In the genomic region with DNA sequence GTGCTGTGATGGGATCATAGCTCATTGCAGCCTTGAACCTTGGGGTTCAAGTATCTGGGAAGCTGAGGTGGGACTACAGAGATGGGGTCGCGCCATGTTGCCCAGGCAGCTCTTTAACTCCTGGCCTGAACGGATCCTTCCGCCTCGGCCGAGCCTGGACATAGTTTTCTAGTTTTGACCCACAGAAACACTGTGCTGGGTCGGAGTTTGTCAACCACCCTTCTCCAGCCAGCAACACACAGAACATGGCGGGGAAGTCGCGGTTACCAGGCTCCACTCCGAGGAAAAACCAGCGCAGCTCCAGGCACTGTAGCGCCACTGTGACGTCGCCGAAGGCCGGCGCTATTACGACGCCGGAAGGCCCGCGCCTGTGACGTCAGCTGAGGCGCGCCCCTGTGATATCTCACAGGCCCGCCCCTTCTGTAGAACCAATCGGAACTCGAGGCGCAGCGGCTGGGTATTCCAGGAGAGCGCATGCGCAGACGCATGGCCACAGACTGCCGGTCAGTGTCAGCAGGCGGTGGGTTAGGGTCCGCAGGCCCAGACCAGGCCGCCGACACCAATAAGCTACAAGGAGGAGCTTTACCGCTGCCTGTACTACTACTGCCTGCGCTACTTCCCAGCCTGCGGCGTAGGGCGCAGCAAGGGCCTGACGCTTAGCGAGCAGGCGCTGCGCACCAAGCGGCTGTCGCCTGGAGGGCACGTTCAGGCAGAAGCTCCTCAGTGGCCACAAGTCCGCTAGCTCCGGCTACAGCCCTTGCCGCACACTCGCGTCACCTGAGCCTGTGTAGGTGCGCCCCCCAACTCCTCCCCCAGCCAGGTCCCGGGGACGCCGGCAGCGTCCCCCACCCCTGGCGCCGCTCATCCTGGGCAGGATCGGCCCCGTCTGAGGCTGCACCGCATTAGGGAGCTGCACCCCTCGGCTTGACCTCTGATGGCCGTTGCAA, we compare ENCODE assay signal across 8 cellular contexts.
A peak's percentile ranks its signal among the peaks of the same experiment; 100 is the strongest.
DNase-seq lines count a peak whose midpoint lies in the region; FAIRE-seq and TF ChIP-seq lines count a peak whose summit lies in the region.

No MANE protein-coding gene starts in this region.

- peak overlapping the region; percentile 97 for H3K27ac ChIP-seq in stomach smooth muscle (ENCODE audit: low read length)

- TF ChIP-seq POLR2A in H54 (IDR thresholded peaks at IDR 0.05; ENCODE audit: low read depth, low read length) (peak; percentile 98), Raji (IDR thresholded peaks at IDR 0.05; ENCODE audit: insufficient read depth, low read depth, low read length) (peak; percentile 99)

- peak overlapping the region; percentile 94 for H3K4me3 Mint-ChIP-seq in neural crest cell

- no peaks in the 10 kb centered on the region for H3F3A ChIP-seq in Loucy (ENCODE audit: low read depth)

- peak overlapping the region; percentile 91 for H3K4me2 ChIP-seq in Loucy (ENCODE audit: low read depth, low read length, poor library complexity, severe bottlenecking)

- peak; percentile 80 for FAIRE-seq in H54 (lab: Jason Lieb, UNC)

- H3K4me1 Mint-ChIP-seq in neural crest cell: peaks cover 28% of the 10 kb centered on the region

- TF ChIP-seq CTCF in Loucy (conservative IDR thresholded peaks at IDR 0.05; ENCODE audit: low read length): no peak
- TF ChIP-seq CTCF in fibroblast of villous mesenchyme (IDR thresholded peaks at IDR 0.05; ENCODE audit: insufficient read depth, low read depth, low read length): peak; percentile 6
- peak; percentile 31 for TF ChIP-seq CTCF in neural crest cell (conservative IDR thresholded peaks at IDR 0.05)

- H3K4me1 ChIP-seq in ES-I3 (ENCODE audit: insufficient read depth, low read length) (no peaks in the 10 kb centered on the region), Loucy (ENCODE audit: insufficient read depth, low read length, poor library complexity, severe bottlenecking) (peaks cover 10% of the 10 kb centered on the region), stomach smooth muscle (ENCODE audit: control insufficient read depth, insufficient read depth, low read length) (peaks cover 7% of the 10 kb centered on the region)

- peak overlapping the region; percentile 87 for H3K4me3 ChIP-seq in Loucy (ENCODE audit: low read length, poor library complexity, severe bottlenecking)
- H3K4me3 ChIP-seq in fibroblast of villous mesenchyme (ENCODE audit: low read depth, low read length): peak overlapping the region; percentile 74
- H3K4me3 ChIP-seq in stomach smooth muscle (ENCODE audit: low read length in 2 of 2): peak overlapping the region; percentile 78 to 94

- no peaks in the 10 kb centered on the region for H3K9me3 Mint-ChIP-seq in neural crest cell

- H3K27me3 ChIP-seq in Loucy (ENCODE audit: insufficient read depth, low read length, poor library complexity, severe bottlenecking) (no peaks in the 10 kb centered on the region), stomach smooth muscle (ENCODE audit: control insufficient read depth in 1 of 2, insufficient read depth in 2 of 2, low read length in 2 of 2) (no peaks in the 10 kb centered on the region)

- H3K9ac ChIP-seq in ES-I3 (ENCODE audit: low read depth, low read length): peak overlapping the region; percentile 66
- H3K9ac ChIP-seq in Loucy (ENCODE audit: low read depth, low read length, poor library complexity, severe bottlenecking): peak overlapping the region; percentile 83
- peak overlapping the region; percentile 87 to 97 for H3K9ac ChIP-seq in stomach smooth muscle (ENCODE audit: low read length in 2 of 2)

- H2AFZ ChIP-seq in Loucy (ENCODE audit: low read length): peak overlapping the region; percentile 94

- H3K9me3 ChIP-seq in ES-I3 (ENCODE audit: control insufficient read depth, insufficient read depth, low read length): no peaks in the 10 kb centered on the region
- H3K9me3 ChIP-seq in Loucy (ENCODE audit: insufficient read depth, low read depth, low read length): no peaks in the 10 kb centered on the region
- no peaks in the 10 kb centered on the region for H3K9me3 ChIP-seq in stomach smooth muscle (ENCODE audit: control insufficient read depth in 2 of 2, low read length in 2 of 2)

- H4K20me1 ChIP-seq in Loucy (ENCODE audit: insufficient read depth, low read length, poor library complexity, severe bottlenecking): no peaks in the 10 kb centered on the region

- H3K9me2 ChIP-seq in Loucy (replicated peaks; ENCODE audit: low read depth, low read length): no peaks in the 10 kb centered on the region

- H3K36me3 ChIP-seq in ES-I3 (ENCODE audit: insufficient read depth, low read length) (no peaks in the 10 kb centered on the region), Loucy (ENCODE audit: insufficient read depth, low read length) (no peaks in the 10 kb centered on the region), stomach smooth muscle (ENCODE audit: control insufficient read depth in 2 of 2, insufficient read depth in 2 of 2, low read length in 2 of 2) (no peaks in the 10 kb centered on the region)

- H3K36me3 Mint-ChIP-seq in neural crest cell (ENCODE audit: low read depth): no peaks in the 10 kb centered on the region

- DNase-seq in H54 (ENCODE audit: insufficient read length, low spot score): peak; percentile 89
- peak; percentile 92 for DNase-seq in activated gamma-delta T cell (lab: John Stamatoyannopoulos, UW)
- peak; percentile 98 for DNase-seq in fibroblast of villous mesenchyme (ENCODE audit: low read depth)
- DNase-seq in neural crest cell (ENCODE audit: low read depth, low spot score): peak; percentile 98

- peaks cover 15% of the 10 kb centered on the region; the same call in 1 of the 2 replicates for H3K79me2 ChIP-seq in Loucy (ENCODE audit: insufficient read depth, low read length)

- H3K27ac Mint-ChIP-seq in neural crest cell (ENCODE audit: unreplicated experiment): peak overlapping the region; percentile 100

- H3K27me3 Mint-ChIP-seq in neural crest cell (ENCODE audit: low read depth): no peaks in the 10 kb centered on the region

Comparison
In these comparisons a context has a peak if more than half of its experiments do, and no peak if none do; other contexts are left out.
1. Peak in every context shown above with its lines: DNase-seq, H3K4me3 ChIP-seq and H3K27ac ChIP-seq.